Comparison of ENCODE assay signal across 8 cellular contexts in genomic region chr7:2843191-2843685, GRCh38. TPM values are rescaled to one million over a fixed set of nuclear protein-coding genes. Genes with fewer than 3 reads are reported as not detected.
A peak's percentile ranks its signal among the peaks of the same experiment; 100 is the strongest.
DNase-seq lines count a peak whose midpoint lies in the region; ATAC-seq and TF ChIP-seq lines count a peak whose summit lies in the region.

No MANE protein-coding gene starts in this region.

- intact Hi-C loops in cardiac septum (cut with DNase I) = no loop called here

- peaks cover 40 to 55% (median 55%) of the 10 kb centered on the region in 3 donors for H3K4me1 Mint-ChIP-seq in T-cell

- H3K4me3 ChIP-seq in GM12865 (ENCODE audit: low read depth, low read length) = peak overlapping the region; percentile 66
- peak overlapping the region; percentile 74 for H3K4me3 ChIP-seq in skeletal muscle cell (ENCODE audit: low read depth, low read length)

- CTCF ChIA-PET in T-cell (lab: Charles Lee) (no interaction called here), HEK293T (lab: Yijun Ruan, JAX) (no interaction called here)

- DNase-seq in GM12865 (ENCODE audit: low read depth) (no peak), T-cell (no peak), cardiac septum (ENCODE audit: low spot score) (peak; percentile 66), skeletal muscle cell (ENCODE audit: low read depth) (no peak), putamen (ENCODE audit: low spot score) (no peak), HEK293T (ENCODE audit: extremely low spot score) (no peak), foreskin melanocyte (no peak)

- H3K27ac Mint-ChIP-seq in T-cell = peak overlapping the region in 1 of 2 donors; percentile 58

- TF ChIP-seq CTCF in GM12865 (IDR thresholded peaks at IDR 0.05; ENCODE audit: insufficient read depth, low read depth, low read length, missing control alignments) = no peak

- no peaks in the 10 kb centered on the region for H3K9me3 Mint-ChIP-seq in T-cell

- peaks cover 18% of the 10 kb centered on the region for H3K36me3 Mint-ChIP-seq in T-cell

- no peaks in the 10 kb centered on the region for H3K27me3 Mint-ChIP-seq in T-cell

- POLR2A ChIA-PET in T-cell (lab: Charles Lee) = no interaction called here
- POLR2A ChIA-PET in HEK293T (lab: Yijun Ruan, JAX) = interaction anchor here (1.0 kb wide), 1 partner anchor 22 kb away, joined by 5 read pairs; no protein-coding TSS in a partner anchor

- peak overlapping the region; percentile 78 to 81 (median 79) for H3K4me3 Mint-ChIP-seq in T-cell

- ATAC-seq in T-cell (replicated peaks in 1 of 4) (no peak), GM18909 (IDR thresholded peaks at IDR 0.05; ENCODE audit: poor library complexity, unreplicated experiment) (no peak)

TF ChIP-seq in HEK293T, 16 proteins besides CTCF, POLR2A, EP300 and RAD21:
- no peak for TF ChIP-seq HDGF (IDR thresholded peaks at IDR 0.05; ENCODE audit: borderline replicate concordance)
- no peak for TF ChIP-seq FOXA1 (IDR thresholded peaks at IDR 0.05)
- TF ChIP-seq SUZ12 (IDR thresholded peaks at IDR 0.05) = no peak
- no peak for TF ChIP-seq L3MBTL2 (conservative IDR thresholded peaks at IDR 0.05)
- no peak for TF ChIP-seq SP1 (IDR thresholded peaks at IDR 0.05)
- TF ChIP-seq ELF4 (IDR thresholded peaks at IDR 0.05) = no peak
- no peak for TF ChIP-seq PKNOX1 (IDR thresholded peaks at IDR 0.05)
- no peak for TF ChIP-seq NFRKB (IDR thresholded peaks at IDR 0.05)
- no peak for TF ChIP-seq ZNF384 (IDR thresholded peaks at IDR 0.05)
- TF ChIP-seq LEF1 (IDR thresholded peaks at IDR 0.05; ENCODE audit: borderline replicate concordance) = no peak
- no peak for TF ChIP-seq ARNT (IDR thresholded peaks at IDR 0.05)
- TF ChIP-seq BHLHE40 (IDR thresholded peaks at IDR 0.05; ENCODE audit: borderline replicate concordance) = no peak
- no peak for TF ChIP-seq FOXM1 (IDR thresholded peaks at IDR 0.05; ENCODE audit: borderline replicate concordance)
- TF ChIP-seq FOXK2 (IDR thresholded peaks at IDR 0.05) = no peak
- TF ChIP-seq TARDBP (IDR thresholded peaks at IDR 0.05) = no peak
- no peak for TF ChIP-seq CTBP1 (IDR thresholded peaks at IDR 0.05; ENCODE audit: borderline replicate concordance)

RNA-seq across cellular contexts. Expression of gene GNA12, which starts 0.9 kb away (rescaled TPM):
- total RNA-seq in T-cell = 10 to 100 TPM; 17.9 to 22.5 (median 22.1) TPM
- 33.7 TPM for total RNA-seq in cardiac septum
